In genomic region chr14:62066304-62066703, GRCh38 we compare ENCODE assay signal across 29 cellular contexts.
"Had no signal": no experiment of that assay in that cellular context is flagged by ENCODE, and none has a peak within 500 bp of the region (broad histone marks: within the 10 kb centered on the region; RNA-seq: fewer than 3 reads in every experiment).

No MANE protein-coding gene starts in this region.

- H3K4me3 Mint-ChIP-seq: activated CD4-positive, alpha-beta memory T cell treated with anti-CD3 and anti-CD28 coated beads for 36 hours; activated CD4-positive, alpha-beta T cell treated with anti-CD3 and anti-CD28 coated beads for 36 hours; activated CD4-positive, alpha-beta T cell treated with anti-CD3 and anti-CD28 coated beads, Interleukin-2, amount 10 ng/mL, durations not matched to agents 24 days and 14 days; activated naive CD8-positive, alpha-beta T cell; activated T-cell treated with anti-CD3 and anti-CD28 coated beads, Interleukin-2, amount 50 U/mL, for 4 hours; activated T-helper 17 cell treated with anti-CD3 and anti-CD28 coated beads, Interleukin-2, amount 50 U/mL, for 72 hours; T-helper 17 cell; T-helper 2 cell treated with Interferon-gamma antibody and Interleukin-4, amounts not matched to agents 5 μg/mL and 100 μg/mL, for 36 hours had no signal

- H3K4me1 Mint-ChIP-seq: activated CD4-positive, alpha-beta T cell treated with anti-CD3 and anti-CD28 coated beads for 36 hours; activated CD4-positive, alpha-beta T cell treated with anti-CD3 and anti-CD28 coated beads, Interleukin-2, amount 10 ng/mL, durations not matched to agents 24 days and 14 days; activated T-helper 17 cell treated with anti-CD3 and anti-CD28 coated beads, Interleukin-2, amount 50 U/mL, for 72 hours; T-helper 17 cell had no signal

- H3K4me3 ChIP-seq: body of pancreas, colonic mucosa, esophagus squamous epithelium had no signal

- H3K27ac ChIP-seq: body of pancreas, colonic mucosa, epithelial cell of prostate, esophagus squamous epithelium had no signal

- FAIRE-seq: astrocyte, endometrium, endothelial cell of umbilical vein, frontal cortex had no signal

- H3K9me3 Mint-ChIP-seq: activated CD4-positive, alpha-beta memory T cell treated with anti-CD3 and anti-CD28 coated beads for 36 hours; activated CD4-positive, alpha-beta T cell treated with anti-CD3 and anti-CD28 coated beads, Interleukin-2, amount 10 ng/mL, durations not matched to agents 24 days and 14 days; activated T-cell treated with anti-CD3 and anti-CD28 coated beads, Interleukin-2, amount 50 U/mL, for 4 hours; activated T-helper 17 cell treated with anti-CD3 and anti-CD28 coated beads, Interleukin-2, amount 50 U/mL, for 72 hours; T-helper 2 cell treated with Interferon-gamma antibody and Interleukin-4, amounts not matched to agents 5 μg/mL and 100 μg/mL, for 36 hours had no signal

- DNase-seq: activated CD4-positive, alpha-beta memory T cell treated with anti-CD3 and anti-CD28 coated beads for 36 hours; activated CD4-positive, alpha-beta T cell treated with anti-CD3 and anti-CD28 coated beads for 36 hours; activated CD4-positive, alpha-beta T cell treated with anti-CD3 and anti-CD28 coated beads, Interleukin-2, amount 10 ng/mL, durations not matched to agents 24 days and 14 days; activated CD4-positive, CD25-positive, alpha-beta regulatory T cell; activated CD4-positive, CD25-positive, alpha-beta regulatory T cell treated with anti-CD3 and anti-CD28 coated beads, Interleukin-2, amount 50 U/mL, for 72 hours; activated effector memory CD4-positive, alpha-beta T cell treated with Interleukin-2 at 50 U/mL for 16 hours; activated gamma-delta T cell treated with Interleukin-2 at 50 U/mL for 16 hours; activated naive CD4-positive, alpha-beta T cell treated with anti-CD3 and anti-CD28 coated beads, Interleukin-2, amount 50 U/mL, for 16 hours; activated naive CD4-positive, alpha-beta T cell treated with Interleukin-2 at 50 U/mL for 16 hours; activated T-cell treated with anti-CD3 and anti-CD28 coated beads, Interleukin-2, amount 50 U/mL, for 4 hours; amniotic stem cell; anterior cingulate cortex; body of pancreas; caudate nucleus; colonic mucosa; effector CD8-positive, alpha-beta T cell; esophagus squamous epithelium; head of caudate nucleus; hippocampal formation; T-helper 17 cell; T1000 had no signal

- ATAC-seq: activated CD4-positive, alpha-beta T cell treated with anti-CD3 and anti-CD28 coated beads for 36 hours; activated T-cell treated with anti-CD3 and anti-CD28 coated beads, Interleukin-2, amount 50 U/mL, for 4 hours; activated T-helper 17 cell treated with anti-CD3 and anti-CD28 coated beads, Interleukin-2, amount 50 U/mL, for 72 hours; body of pancreas; T-helper 17 cell had no signal

- H3K36me3 ChIP-seq: colonic mucosa, esophagus squamous epithelium had no signal

- H3K27ac Mint-ChIP-seq: activated CD4-positive, alpha-beta memory T cell treated with anti-CD3 and anti-CD28 coated beads for 36 hours; activated CD4-positive, alpha-beta T cell treated with anti-CD3 and anti-CD28 coated beads for 36 hours; activated CD4-positive, alpha-beta T cell treated with anti-CD3 and anti-CD28 coated beads, Interleukin-2, amount 10 ng/mL, durations not matched to agents 24 days and 14 days; activated naive CD8-positive, alpha-beta T cell; activated T-helper 17 cell treated with anti-CD3 and anti-CD28 coated beads, Interleukin-2, amount 50 U/mL, for 72 hours; T-helper 17 cell; T-helper 2 cell treated with Interferon-gamma antibody and Interleukin-4, amounts not matched to agents 5 μg/mL and 100 μg/mL, for 36 hours had no signal

- H3K27me3 ChIP-seq: body of pancreas, colonic mucosa, esophagus squamous epithelium had no signal

- H3K36me3 Mint-ChIP-seq: activated CD4-positive, alpha-beta memory T cell treated with anti-CD3 and anti-CD28 coated beads for 36 hours; activated naive CD8-positive, alpha-beta T cell had no signal

- H3K9me3 ChIP-seq: body of pancreas, colonic mucosa, esophagus squamous epithelium had no signal
